ENCODE assay signal across 12 cellular contexts in the genomic region with DNA sequence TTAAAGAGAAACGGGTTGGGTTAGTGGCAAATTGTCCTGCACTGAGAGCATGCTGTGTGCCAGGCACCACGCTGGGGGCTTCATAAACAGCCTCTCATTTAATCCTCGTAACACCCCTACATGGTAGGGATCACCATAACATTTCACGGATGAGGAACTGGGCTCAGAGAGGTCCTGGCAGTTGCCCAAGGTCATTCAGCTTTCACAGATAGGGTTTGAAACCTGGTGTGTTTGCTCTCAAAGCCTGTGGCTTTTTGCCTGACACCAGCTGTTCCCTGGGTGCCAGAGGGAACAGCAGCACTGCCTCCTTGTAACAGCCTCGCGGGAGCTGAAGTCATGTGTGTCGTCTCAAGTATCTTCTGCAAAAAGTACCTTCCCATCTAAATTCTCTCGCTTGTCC.
DNase-seq lines count a peak whose midpoint lies in the region; ATAC-seq and TF ChIP-seq lines count a peak whose summit lies in the region.
"Had no signal": no experiment of that assay in that cellular context is flagged by ENCODE, and none has a peak within 500 bp of the region (broad histone marks: within the 10 kb centered on the region; RNA-seq: fewer than 3 reads in every experiment).

No MANE protein-coding gene starts in this region.

- no peaks in the 10 kb centered on the region for H3K36me3 ChIP-seq in A673 (ENCODE audit: insufficient read depth, low read length, poor library complexity, severe bottlenecking)
- H3K36me3 ChIP-seq in lower lobe of right lung = no peaks in the 10 kb centered on the region

- no TSS peak for BruUV-seq in A673 (replicated peaks; lab: Mats Ljungman, UMichigan)

- TF ChIP-seq CTCF in A673 (conservative IDR thresholded peaks at IDR 0.05; ENCODE audit: low read depth, low read length) (no peak), lower lobe of right lung (IDR thresholded peaks at IDR 0.05) (no peak)

- CTCF ChIA-PET in A673 (lab: Charles Lee) = no interaction called here

- H3K4me1 ChIP-seq in A673 (ENCODE audit: insufficient read depth, low read length, poor library complexity, severe bottlenecking) = peaks cover 40% of the 10 kb centered on the region
- no peaks in the 10 kb centered on the region for H3K4me1 ChIP-seq in lower lobe of right lung

- intact Hi-C loops in A673 (cut with micrococcal nuclease; ENCODE audit: unreplicated experiment) (no loop called here), lower lobe of right lung (cut with DNase I) (no loop called here)

- peak overlapping the region; percentile 15 for H3K4me3 ChIP-seq in A673 (ENCODE audit: low read depth, low read length, poor library complexity, severe bottlenecking)
- no peak overlapping the region for H3K4me3 ChIP-seq in lower lobe of right lung

- H3K27me3 ChIP-seq in A673 (replicated peaks; ENCODE audit: insufficient read depth, low read depth, low read length, poor library complexity) (no peaks in the 10 kb centered on the region), lower lobe of right lung (ENCODE audit: low read depth) (peaks cover 2% of the 10 kb centered on the region)

- in situ Hi-C loops in KBM-7 (cut with MboI; ENCODE audit: low pct_unique_long_range_greater_than_20kb, low sequenced_read_pairs) = no loop called here

- DNase-seq in A673 (ENCODE audit: low spot score) = peak; percentile 85
- DNase-seq in NCI-H1092 (lab: John Stamatoyannopoulos, UW) = peak; percentile 85
- peak; percentile 89 for DNase-seq in RPMI8226
- no peak for DNase-seq in lower lobe of right lung
- no peak for DNase-seq in KBM-7
- DNase-seq: activated CD4-positive, alpha-beta memory T cell treated with anti-CD3 and anti-CD28 coated beads, Interleukin-2, amount 10 ng/mL, durations not matched to agents 7 days and 5 days; NCI-H2227 treated with DMSO at 0.1 percent for 48 hours had no signal

- ATAC-seq in lower lobe of right lung = peak; percentile 50 to 51
- no peak for ATAC-seq in HG03135 (IDR thresholded peaks at IDR 0.05; ENCODE audit: unreplicated experiment)
- ATAC-seq in HG02610 (IDR thresholded peaks at IDR 0.05; ENCODE audit: unreplicated experiment) = no peak
- no peak for ATAC-seq in GM21381 (IDR thresholded peaks at IDR 0.05; ENCODE audit: unreplicated experiment)
- ATAC-seq: right cardiac atrium had no signal

- H3K27ac ChIP-seq in A673 (ENCODE audit: low read depth, low read length, poor library complexity, severe bottlenecking) (peak overlapping the region; percentile 75), lower lobe of right lung (no peak overlapping the region)
- H3K27ac ChIP-seq: HL-60 had no signal

- H3K9me3 ChIP-seq in A673 (ENCODE audit: low read depth, low read length, poor library complexity, severe bottlenecking) (no peaks in the 10 kb centered on the region), lower lobe of right lung (no peaks in the 10 kb centered on the region)

- POLR2A ChIA-PET in A673 (lab: Charles Lee; ENCODE audit: low non-redundant PET) = no interaction called here

Comparison
In these comparisons a context has a peak if more than half of its experiments do, and no peak if none do; other contexts are left out.
1. DNase-seq: peak in A673 (single experiment), NCI-H1092 (single experiment) and RPMI8226 (single experiment); none in lower lobe of right lung (single experiment) and KBM-7 (single experiment).
2. ATAC-seq: peak in lower lobe of right lung (2 of 2); none in HG03135 (single experiment), HG02610 (single experiment) and GM21381 (single experiment).